ENCODE assay signal across 11 cellular contexts in the genomic region with DNA sequence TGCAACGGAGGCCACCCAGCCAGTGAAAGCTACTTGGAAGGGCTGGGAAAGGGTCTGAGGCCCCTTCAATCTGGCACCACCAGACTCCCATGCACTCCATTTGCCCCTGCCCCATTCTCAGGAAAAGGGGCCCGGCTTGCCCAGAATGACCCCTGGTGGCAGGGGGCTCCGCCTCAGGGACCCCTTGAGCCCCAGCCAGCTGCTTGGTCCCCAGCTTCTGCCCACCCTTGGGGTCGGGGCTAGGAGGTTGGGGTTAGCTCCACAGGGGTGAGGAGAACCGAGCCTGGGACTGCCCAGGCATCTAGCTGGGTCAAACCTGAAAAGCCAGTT. TPM values are rescaled to one million over a fixed set of nuclear protein-coding genes. Genes with fewer than 3 reads are reported as not detected.
DNase-seq lines count a peak whose midpoint lies in the region; TF ChIP-seq lines count a peak whose summit lies in the region.
"Had no signal": no experiment of that assay in that cellular context is flagged by ENCODE, and none has a peak within 500 bp of the region (broad histone marks: within the 10 kb centered on the region; RNA-seq: fewer than 3 reads in every experiment).

No MANE protein-coding gene starts in this region.

- intact Hi-C loops in posterior vena cava (cut with DNase I) = no loop called here
- intact Hi-C loops in activated T-helper 2 cell treated with anti-CD3 and anti-CD28 coated beads, Interferon-gamma antibody, Interleukin-2, Interleukin-4, amounts not matched to agents 10 μg/mL and 5 μg/mL and 100 μg/mL, durations not matched to agents 14 hours and 24 hours and 36 hours (cut with micrococcal nuclease) = loop anchor here (1.0 kb wide), 1 partner anchor 23 kb away; no protein-coding TSS in a partner anchor

- DNase-seq in AG10803 (ENCODE audit: low read depth) = no peak
- no peak for DNase-seq in SK-N-MC (ENCODE audit: low read depth, low spot score)
- no peak for DNase-seq in fibroblast of the aortic adventitia (ENCODE audit: low read depth)
- DNase-seq in posterior vena cava (ENCODE audit: low spot score) = peak; percentile 67
- DNase-seq in kidney glomerular epithelial cell (lab: John Stamatoyannopoulos, UW) = no peak
- DNase-seq in activated CD4-positive, alpha-beta T cell treated with anti-CD3 and anti-CD28 coated beads, Interleukin-2, amount 50 U/mL, for 1 hour = no peak
- no peak for DNase-seq in stimulated activated CD4-positive, alpha-beta T cell treated with anti-CD3 and anti-CD28 coated beads, Interleukin-4, amount 100 ng/mL, for 4 hours
- no peak for DNase-seq in activated T-helper 2 cell treated with anti-CD3 and anti-CD28 coated beads, Interferon-gamma antibody, Interleukin-2, Interleukin-4, amounts not matched to agents 10 μg/mL and 5 μg/mL and 100 μg/mL, durations not matched to agents 14 hours and 24 hours and 36 hours (ENCODE audit: low spot score)
- DNase-seq: DMS 273 treated with DMSO at 0.1 percent for 48 hours, NCI-H1092 treated with DMSO at 0.1 percent for 48 hours had no signal

- no peaks in the 10 kb centered on the region for H3K9me3 Mint-ChIP-seq in activated T-helper 2 cell treated with anti-CD3 and anti-CD28 coated beads, Interferon-gamma antibody, Interleukin-2, Interleukin-4, amounts not matched to agents 10 μg/mL and 5 μg/mL and 100 μg/mL, durations not matched to agents 14 hours and 24 hours and 36 hours
- H3K9me3 Mint-ChIP-seq: activated T-helper 1 cell treated with anti-CD3 and anti-CD28 coated beads, Interleukin-12 subunit alpha, Interleukin-12 subunit beta, Interleukin-2, Interleukin-4 antibody, amounts not matched to agents 30 ng/mL and 10 ng/mL and 1 ng/mL, durations not matched to agents 14 hours and 24 hours and 36 hours had no signal

- H3K4me3 ChIP-seq in AG10803 (ENCODE audit: low read length) (peak overlapping the region; percentile 84), SK-N-MC (peak overlapping the region; percentile 72), fibroblast of the aortic adventitia (ENCODE audit: low read depth, low read length) (peak overlapping the region; percentile 68)

- no peaks in the 10 kb centered on the region for H3K36me3 Mint-ChIP-seq in activated T-helper 2 cell treated with anti-CD3 and anti-CD28 coated beads, Interferon-gamma antibody, Interleukin-2, Interleukin-4, amounts not matched to agents 10 μg/mL and 5 μg/mL and 100 μg/mL, durations not matched to agents 14 hours and 24 hours and 36 hours (ENCODE audit: low read depth)

- H3K36me3 ChIP-seq in SK-N-MC (ENCODE audit: insufficient read depth, low read length) = no peaks in the 10 kb centered on the region

- TF ChIP-seq CTCF in AG10803 (conservative IDR thresholded peaks at IDR 0.05; ENCODE audit: low read length) (no peak), fibroblast of the aortic adventitia (IDR thresholded peaks at IDR 0.05; ENCODE audit: insufficient read depth, low read length) (no peak)

- peaks cover 5% of the 10 kb centered on the region for H3K4me1 Mint-ChIP-seq in activated T-helper 2 cell treated with anti-CD3 and anti-CD28 coated beads, Interferon-gamma antibody, Interleukin-2, Interleukin-4, amounts not matched to agents 10 μg/mL and 5 μg/mL and 100 μg/mL, durations not matched to agents 14 hours and 24 hours and 36 hours (ENCODE audit: low read depth)

- no peak overlapping the region for H3K27ac Mint-ChIP-seq in activated T-helper 2 cell treated with anti-CD3 and anti-CD28 coated beads, Interferon-gamma antibody, Interleukin-2, Interleukin-4, amounts not matched to agents 10 μg/mL and 5 μg/mL and 100 μg/mL, durations not matched to agents 14 hours and 24 hours and 36 hours
- H3K27ac Mint-ChIP-seq: activated T-helper 1 cell treated with anti-CD3 and anti-CD28 coated beads, Interleukin-12 subunit alpha, Interleukin-12 subunit beta, Interleukin-2, Interleukin-4 antibody, amounts not matched to agents 30 ng/mL and 10 ng/mL and 1 ng/mL, durations not matched to agents 14 hours and 24 hours and 36 hours had no signal

- no peak overlapping the region for H3K9ac ChIP-seq in SK-N-MC (ENCODE audit: insufficient read length)

- peaks cover 52% of the 10 kb centered on the region for H3K27me3 Mint-ChIP-seq in activated T-helper 2 cell treated with anti-CD3 and anti-CD28 coated beads, Interferon-gamma antibody, Interleukin-2, Interleukin-4, amounts not matched to agents 10 μg/mL and 5 μg/mL and 100 μg/mL, durations not matched to agents 14 hours and 24 hours and 36 hours (ENCODE audit: low read depth)

- no peak overlapping the region for H3K4me3 Mint-ChIP-seq in activated T-helper 2 cell treated with anti-CD3 and anti-CD28 coated beads, Interferon-gamma antibody, Interleukin-2, Interleukin-4, amounts not matched to agents 10 μg/mL and 5 μg/mL and 100 μg/mL, durations not matched to agents 14 hours and 24 hours and 36 hours (ENCODE audit: low read depth)

- no peaks in the 10 kb centered on the region for H3K9me3 ChIP-seq in SK-N-MC (ENCODE audit: low read depth, low read length)

- no peak overlapping the region for H3K27ac ChIP-seq in SK-N-MC

RNA-seq across cellular contexts. Expression of a gene that starts 1.3 kb away (rescaled TPM):
- total RNA-seq in fibroblast of the aortic adventitia (ENCODE audit: low replicate concordance) (39.4 and 66.8 TPM in 2 replicates), posterior vena cava (10 to 100 TPM; 39.5 to 39.7 TPM)
- total RNA-seq in activated T-helper 2 cell treated with anti-CD3 and anti-CD28 coated beads, Interferon-gamma antibody, Interleukin-2, Interleukin-4, amounts not matched to agents 10 μg/mL and 5 μg/mL and 100 μg/mL, durations not matched to agents 14 hours and 24 hours and 36 hours = 1.2 and 1.6 TPM in 2 replicates

RNA-seq across cellular contexts. Expression of a gene that starts 6.8 kb away (rescaled TPM):
- 53.1 and 124 TPM in 2 replicates for total RNA-seq in fibroblast of the aortic adventitia (ENCODE audit: low replicate concordance)
- total RNA-seq in posterior vena cava = 10 to 100 TPM; 42.2 to 45.6 TPM
- total RNA-seq in activated T-helper 2 cell treated with anti-CD3 and anti-CD28 coated beads, Interferon-gamma antibody, Interleukin-2, Interleukin-4, amounts not matched to agents 10 μg/mL and 5 μg/mL and 100 μg/mL, durations not matched to agents 14 hours and 24 hours and 36 hours = 77.7 and 78.6 TPM in 2 replicates

RNA-seq across cellular contexts. Expression of a gene that starts 17.5 kb away (rescaled TPM):
- total RNA-seq in fibroblast of the aortic adventitia (ENCODE audit: low replicate concordance) (11.8 and 15.8 TPM in 2 replicates), posterior vena cava (10 to 100 TPM; 11.2 to 11.6 TPM)
- 77.5 and 83.1 TPM in 2 replicates for total RNA-seq in activated T-helper 2 cell treated with anti-CD3 and anti-CD28 coated beads, Interferon-gamma antibody, Interleukin-2, Interleukin-4, amounts not matched to agents 10 μg/mL and 5 μg/mL and 100 μg/mL, durations not matched to agents 14 hours and 24 hours and 36 hours

RNA-seq across cellular contexts. Expression of a gene that starts 17.8 kb away (rescaled TPM):
- total RNA-seq in fibroblast of the aortic adventitia (ENCODE audit: low replicate concordance) (5.1 and 6.1 TPM in 2 replicates), posterior vena cava (1 to 10 TPM; 7.4 to 7.9 TPM)
- total RNA-seq in activated T-helper 2 cell treated with anti-CD3 and anti-CD28 coated beads, Interferon-gamma antibody, Interleukin-2, Interleukin-4, amounts not matched to agents 10 μg/mL and 5 μg/mL and 100 μg/mL, durations not matched to agents 14 hours and 24 hours and 36 hours = 64.8 and 67.3 TPM in 2 replicates

Comparison
In these comparisons a context has a peak if more than half of its experiments do, and no peak if none do; other contexts are left out.
1. RNA of a gene that starts 1.3 kb away (total RNA-seq): 39.4 to 66.8 TPM in fibroblast of the aortic adventitia and 39.5 to 39.7 TPM in posterior vena cava; 1.2 to 1.6 TPM in activated T-helper 2 cell treated with anti-CD3 and anti-CD28 coated beads, Interferon-gamma antibody, Interleukin-2, Interleukin-4, amounts not matched to agents 10 μg/mL and 5 μg/mL and 100 μg/mL, durations not matched to agents 14 hours and 24 hours and 36 hours; every median in the first group is over 10 times any median in the second.
2. Peak in every context shown above with its lines, with median percentiles within 50 percentile points of each other: H3K4me3 ChIP-seq.